Comparison of ENCODE assay signal across 4 cellular contexts in genomic region chr15:74951006-74951405, GRCh38.
A peak's percentile ranks its signal among the peaks of the same experiment; 100 is the strongest.
TF ChIP-seq lines count a peak whose summit lies in the region.

No MANE protein-coding gene starts in this region.

TF ChIP-seq in A549, 52 proteins besides CTCF, POLR2A, EP300 and RAD21:
- TF ChIP-seq RARB (CRISPR knock-in tag; IDR thresholded peaks at IDR 0.05) (no peak), KDM5A (IDR thresholded peaks at IDR 0.05) (no peak), MAFK (IDR thresholded peaks at IDR 0.05; ENCODE audit: partially characterized antibody) (no peak), JUNB (IDR thresholded peaks at IDR 0.05) (no peak), HEYL (CRISPR knock-in tag; IDR thresholded peaks at IDR 0.05) (no peak), SMC3 (IDR thresholded peaks at IDR 0.05) (no peak), ZC3H11A (IDR thresholded peaks at IDR 0.05) (no peak)
- TF ChIP-seq, protein P1, sequence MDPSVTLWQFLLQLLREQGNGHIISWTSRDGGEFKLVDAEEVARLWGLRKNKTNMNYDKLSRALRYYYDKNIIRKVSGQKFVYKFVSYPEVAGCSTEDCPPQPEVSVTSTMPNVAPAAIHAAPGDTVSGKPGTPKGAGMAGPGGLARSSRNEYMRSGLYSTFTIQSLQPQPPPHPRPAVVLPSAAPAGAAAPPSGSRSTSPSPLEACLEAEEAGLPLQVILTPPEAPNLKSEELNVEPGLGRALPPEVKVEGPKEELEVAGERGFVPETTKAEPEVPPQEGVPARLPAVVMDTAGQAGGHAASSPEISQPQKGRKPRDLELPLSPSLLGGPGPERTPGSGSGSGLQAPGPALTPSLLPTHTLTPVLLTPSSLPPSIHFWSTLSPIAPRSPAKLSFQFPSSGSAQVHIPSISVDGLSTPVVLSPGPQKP (IDR thresholded peaks at IDR 0.05; ENCODE audit: low read depth, low read length) = no peak

TF ChIP-seq in HEK293, 187 proteins besides CTCF, POLR2A, EP300 and RAD21 (continues in another document):
- TF ChIP-seq ZNF776 (tag by site-specific recombination; IDR thresholded peaks at IDR 0.05; ENCODE audit: borderline replicate concordance) (no peak), ZNF692 (tag by site-specific recombination; IDR thresholded peaks at IDR 0.05) (no peak), ZNF223 (tag by site-specific recombination; IDR thresholded peaks at IDR 0.05) (no peak), ZNF544 (tag by site-specific recombination; IDR thresholded peaks at IDR 0.05) (no peak), ZNF561 (tag by site-specific recombination; IDR thresholded peaks at IDR 0.05; ENCODE audit: borderline replicate concordance) (no peak), SCRT1 (tag by site-specific recombination; IDR thresholded peaks at IDR 0.05; ENCODE audit: borderline replicate concordance) (peak; percentile 91), ZNF426 (tag by site-specific recombination; IDR thresholded peaks at IDR 0.05) (no peak), GLIS2 (tag by site-specific recombination; IDR thresholded peaks at IDR 0.05) (0 out of 2 replicates have a peak, but pooled peaks have one; percentile 1), SCRT2 (tag by site-specific recombination; IDR thresholded peaks at IDR 0.05) (peak; percentile 79), ZNF302 (tag by site-specific recombination; IDR thresholded peaks at IDR 0.05; ENCODE audit: low read depth) (no peak)
- TF ChIP-seq, protein P2, sequence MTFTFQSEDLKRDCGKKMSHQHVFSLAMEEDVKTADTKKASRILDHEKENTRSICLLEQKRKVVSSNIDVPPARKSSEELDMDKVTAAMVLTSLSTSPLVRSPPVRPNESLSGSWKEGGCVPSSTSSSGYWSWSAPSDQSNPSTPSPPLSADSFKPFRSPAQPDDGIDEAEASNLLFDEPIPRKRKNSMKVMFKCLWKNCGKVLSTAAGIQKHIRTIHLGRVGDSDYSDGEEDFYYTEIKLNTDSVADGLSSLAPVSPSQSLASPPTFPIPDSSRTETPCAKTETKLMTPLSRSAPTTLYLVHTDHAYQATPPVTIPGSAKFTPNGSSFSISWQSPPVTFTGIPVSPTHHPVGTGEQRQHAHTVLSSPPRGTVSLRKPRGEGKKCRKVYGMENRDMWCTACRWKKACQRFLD (tag by site-specific recombination; IDR thresholded peaks at IDR 0.05) = no peak
- TF ChIP-seq, protein P3, sequence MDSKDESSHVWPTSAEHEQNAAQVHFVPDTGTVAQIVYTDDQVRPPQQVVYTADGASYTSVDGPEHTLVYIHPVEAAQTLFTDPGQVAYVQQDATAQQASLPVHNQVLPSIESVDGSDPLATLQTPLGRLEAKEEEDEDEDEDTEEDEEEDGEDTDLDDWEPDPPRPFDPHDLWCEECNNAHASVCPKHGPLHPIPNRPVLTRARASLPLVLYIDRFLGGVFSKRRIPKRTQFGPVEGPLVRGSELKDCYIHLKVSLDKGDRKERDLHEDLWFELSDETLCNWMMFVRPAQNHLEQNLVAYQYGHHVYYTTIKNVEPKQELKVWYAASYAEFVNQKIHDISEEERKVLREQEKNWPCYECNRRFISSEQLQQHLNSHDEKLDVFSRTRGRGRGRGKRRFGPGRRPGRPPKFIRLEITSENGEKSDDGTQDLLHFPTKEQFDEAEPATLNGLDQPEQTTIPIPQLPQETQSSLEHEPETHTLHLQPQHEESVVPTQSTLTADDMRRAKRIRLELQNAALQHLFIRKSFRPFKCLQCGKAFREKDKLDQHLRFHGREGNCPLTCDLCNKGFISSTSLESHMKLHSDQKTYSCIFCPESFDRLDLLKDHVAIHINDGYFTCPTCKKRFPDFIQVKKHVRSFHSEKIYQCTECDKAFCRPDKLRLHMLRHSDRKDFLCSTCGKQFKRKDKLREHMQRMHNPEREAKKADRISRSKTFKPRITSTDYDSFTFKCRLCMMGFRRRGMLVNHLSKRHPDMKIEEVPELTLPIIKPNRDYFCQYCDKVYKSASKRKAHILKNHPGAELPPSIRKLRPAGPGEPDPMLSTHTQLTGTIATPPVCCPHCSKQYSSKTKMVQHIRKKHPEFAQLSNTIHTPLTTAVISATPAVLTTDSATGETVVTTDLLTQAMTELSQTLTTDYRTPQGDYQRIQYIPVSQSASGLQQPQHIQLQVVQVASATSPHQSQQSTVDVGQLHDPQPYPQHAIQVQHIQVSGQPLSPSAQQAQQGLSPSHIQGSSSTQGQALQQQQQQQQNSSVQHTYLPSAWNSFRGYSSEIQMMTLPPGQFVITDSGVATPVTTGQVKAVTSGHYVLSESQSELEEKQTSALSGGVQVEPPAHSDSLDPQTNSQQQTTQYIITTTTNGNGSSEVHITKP (tag by site-specific recombination; IDR thresholded peaks at IDR 0.05) = no peak

TF ChIP-seq in WTC11, 78 proteins besides CTCF, POLR2A, EP300 and RAD21:
- no peak for TF ChIP-seq MXD4 (CRISPR knock-in tag; IDR thresholded peaks at IDR 0.05; ENCODE audit: borderline replicate concordance)
- TF ChIP-seq FOXP1 (CRISPR knock-in tag; IDR thresholded peaks at IDR 0.05; ENCODE audit: borderline replicate concordance) = peak; percentile 41; the same call in 1 of the 2 replicates
- TF ChIP-seq SP1 (CRISPR knock-in tag; conservative IDR thresholded peaks at IDR 0.05) = no peak
TF ChIP-seq in WTC11: peak in this region for 1.

TF ChIP-seq in neural cell, 6 proteins besides CTCF, POLR2A, EP300 and RAD21:
- no peak for TF ChIP-seq POLR2AphosphoS5 (IDR thresholded peaks at IDR 0.05)
- TF ChIP-seq MXI1 (conservative IDR thresholded peaks at IDR 0.05; ENCODE audit: poor library complexity, severe bottlenecking) = no peak
- no peak for TF ChIP-seq TAF1 (IDR thresholded peaks at IDR 0.05; ENCODE audit: low read depth)
- TF ChIP-seq SMC3 (conservative IDR thresholded peaks at IDR 0.05; ENCODE audit: poor library complexity) = no peak
- no peak for TF ChIP-seq EZH2 (IDR thresholded peaks at IDR 0.05; ENCODE audit: borderline replicate concordance, insufficient read depth, low read length, poor library complexity, severe bottlenecking)
- TF ChIP-seq, protein P4, sequence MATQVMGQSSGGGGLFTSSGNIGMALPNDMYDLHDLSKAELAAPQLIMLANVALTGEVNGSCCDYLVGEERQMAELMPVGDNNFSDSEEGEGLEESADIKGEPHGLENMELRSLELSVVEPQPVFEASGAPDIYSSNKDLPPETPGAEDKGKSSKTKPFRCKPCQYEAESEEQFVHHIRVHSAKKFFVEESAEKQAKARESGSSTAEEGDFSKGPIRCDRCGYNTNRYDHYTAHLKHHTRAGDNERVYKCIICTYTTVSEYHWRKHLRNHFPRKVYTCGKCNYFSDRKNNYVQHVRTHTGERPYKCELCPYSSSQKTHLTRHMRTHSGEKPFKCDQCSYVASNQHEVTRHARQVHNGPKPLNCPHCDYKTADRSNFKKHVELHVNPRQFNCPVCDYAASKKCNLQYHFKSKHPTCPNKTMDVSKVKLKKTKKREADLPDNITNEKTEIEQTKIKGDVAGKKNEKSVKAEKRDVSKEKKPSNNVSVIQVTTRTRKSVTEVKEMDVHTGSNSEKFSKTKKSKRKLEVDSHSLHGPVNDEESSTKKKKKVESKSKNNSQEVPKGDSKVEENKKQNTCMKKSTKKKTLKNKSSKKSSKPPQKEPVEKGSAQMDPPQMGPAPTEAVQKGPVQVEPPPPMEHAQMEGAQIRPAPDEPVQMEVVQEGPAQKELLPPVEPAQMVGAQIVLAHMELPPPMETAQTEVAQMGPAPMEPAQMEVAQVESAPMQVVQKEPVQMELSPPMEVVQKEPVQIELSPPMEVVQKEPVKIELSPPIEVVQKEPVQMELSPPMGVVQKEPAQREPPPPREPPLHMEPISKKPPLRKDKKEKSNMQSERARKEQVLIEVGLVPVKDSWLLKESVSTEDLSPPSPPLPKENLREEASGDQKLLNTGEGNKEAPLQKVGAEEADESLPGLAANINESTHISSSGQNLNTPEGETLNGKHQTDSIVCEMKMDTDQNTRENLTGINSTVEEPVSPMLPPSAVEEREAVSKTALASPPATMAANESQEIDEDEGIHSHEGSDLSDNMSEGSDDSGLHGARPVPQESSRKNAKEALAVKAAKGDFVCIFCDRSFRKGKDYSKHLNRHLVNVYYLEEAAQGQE (IDR thresholded peaks at IDR 0.05; ENCODE audit: borderline replicate concordance) = no peak
TF ChIP-seq in neural cell: peak in this region for 0.
